14 cellular contexts compared by ENCODE assay signal in genomic region chr12:650983-651382, GRCh38. TPM values are rescaled to one million over a fixed set of nuclear protein-coding genes. Genes with fewer than 3 reads are reported as not detected.
DNase-seq lines count a peak whose midpoint lies in the region; ATAC-seq, FAIRE-seq and TF ChIP-seq lines count a peak whose summit lies in the region.
"Had no signal": no experiment of that assay in that cellular context is flagged by ENCODE, and none has a peak within 500 bp of the region (broad histone marks: within the 10 kb centered on the region; RNA-seq: fewer than 3 reads in every experiment).

No MANE protein-coding gene starts in this region.

- H3K27me3 ChIP-seq in HCT116 (ENCODE audit: insufficient read depth, low read length) (no peaks in the 10 kb centered on the region), GM12878 (replicated peaks in 1 of 2; ENCODE audit: control insufficient read depth in 2 of 2, insufficient read depth in 2 of 2, low read length in 1 of 2) (no peaks in the 10 kb centered on the region), osteoblast (ENCODE audit: insufficient read depth, low read length) (no peaks in the 10 kb centered on the region), GM23248 (replicated peaks; ENCODE audit: insufficient read depth) (no peaks in the 10 kb centered on the region), GM23338 (ENCODE audit: insufficient read depth) (no peaks in the 10 kb centered on the region), gastroesophageal sphincter (no peaks in the 10 kb centered on the region)
- H3K27me3 ChIP-seq: BLaER1 had no signal

- no peaks in the 10 kb centered on the region for H3K36me3 Mint-ChIP-seq in GM23338 (ENCODE audit: low read depth)
- H3K36me3 Mint-ChIP-seq: activated naive CD4-positive, alpha-beta T cell treated with anti-CD3 and anti-CD28 coated beads, Interleukin-2, amount 10 ng/mL, durations not matched to agents 7 days and 5 days had no signal

- H3K9me3 ChIP-seq in HCT116 (ENCODE audit: control insufficient read depth in 1 of 2, insufficient read depth in 1 of 2, low read depth in 1 of 2, low read length in 2 of 2) (no peaks in the 10 kb centered on the region), GM12878 (replicated peaks; ENCODE audit: control insufficient read depth, insufficient read depth, low read length) (no peaks in the 10 kb centered on the region; the same call in 2 of the 3 replicates), osteoblast (ENCODE audit: low read depth, low read length) (no peaks in the 10 kb centered on the region), GM23248 (ENCODE audit: low read depth) (no peaks in the 10 kb centered on the region), gastroesophageal sphincter (no peaks in the 10 kb centered on the region)
- H3K9me3 ChIP-seq: BLaER1 had no signal

- TF ChIP-seq POLR2A in HCT116 (IDR thresholded peaks at IDR 0.05; ENCODE audit: borderline replicate concordance, extremely low read depth, insufficient read depth, insufficient read length) (no peak), GM12878 (IDR thresholded peaks at IDR 0.05; ENCODE audit: low read depth, low read length) (no peak), gastroesophageal sphincter (IDR thresholded peaks at IDR 0.05) (no peak)

- no peaks in the 10 kb centered on the region; the same call in 1 of the 2 replicates for H3K9me2 ChIP-seq in HCT116 (ENCODE audit: insufficient read depth)
- no peaks in the 10 kb centered on the region for H3K9me2 ChIP-seq in GM23248 (ENCODE audit: insufficient read depth)
- H3K9me2 ChIP-seq in GM23338 (ENCODE audit: insufficient read depth): no peaks in the 10 kb centered on the region

- no peak for DNase-seq in GM10266 (ENCODE audit: extremely low spot score)
- DNase-seq in HCT116 (ENCODE audit: low read depth, low spot score): no peak
- no peak for DNase-seq in GM12878 (ENCODE audit: low read depth, low spot score)
- peak; percentile 27 for DNase-seq in osteoblast (ENCODE audit: insufficient read length, low spot score, missing footprints)
- DNase-seq in GM23248: no peak
- no peak for DNase-seq in GM23338 (ENCODE audit: low spot score)
- DNase-seq: activated naive CD4-positive, alpha-beta T cell treated with anti-CD3 and anti-CD28 coated beads, Interleukin-2, amount 10 ng/mL, durations not matched to agents 7 days and 5 days; KBM-7; midbrain; NCI-H187; SW 1271 had no signal

- TF ChIP-seq EP300 in GM12878 (IDR thresholded peaks at IDR 0.05; ENCODE audit: borderline replicate concordance in 1 of 2, control insufficient read depth in 1 of 2, low read depth in 2 of 2, low read length in 2 of 2): no peak
- TF ChIP-seq EP300 in gastroesophageal sphincter (IDR thresholded peaks at IDR 0.05): no peak

- CTCF ChIA-PET in HCT116 (lab: Charles Lee) (no interaction called here), GM12878 (lab: Yijun Ruan, JAX) (interaction anchor here (1.0 to 1.5 kb wide), 3 partner anchors 99 to 162 kb away, joined by 3 to 6 read pairs (median 5); no protein-coding TSS in a partner anchor)

- intact Hi-C loops in HCT116 (cut with micrococcal nuclease) (no loop called here), GM12878 (cut with micrococcal nuclease; ENCODE audit: unreplicated experiment) (no loop called here)

- H2AFZ ChIP-seq in HCT116 (ENCODE audit: low read depth, low read length, poor library complexity, severe bottlenecking): no peak overlapping the region
- no peak overlapping the region for H2AFZ ChIP-seq in GM12878 (ENCODE audit: control insufficient read depth, low read depth, low read length)
- H2AFZ ChIP-seq in osteoblast (ENCODE audit: low read length): no peak overlapping the region
- no peak overlapping the region for H2AFZ ChIP-seq in GM23248
- no peak overlapping the region for H2AFZ ChIP-seq in GM23338

- no peak for ATAC-seq in HCT116
- peak; percentile 64 for ATAC-seq in GM12878
- ATAC-seq in GM23338: no peak
- no peak for ATAC-seq in gastroesophageal sphincter

- in situ Hi-C loops in GM12878 (cut with MboI) (no loop called here), GM23248 (cut with MboI) (no loop called here)

- peaks cover 2% of the 10 kb centered on the region for H3K27me3 Mint-ChIP-seq in GM23338 (ENCODE audit: insufficient read depth, low read depth, poor library complexity)

- peaks cover 0 to 7% of the 10 kb centered on the region in 2 experiments; a peak in 2 of 4 replicates for H3K4me1 ChIP-seq in HCT116 (ENCODE audit: control insufficient read depth in 1 of 2, insufficient read depth in 2 of 2, low read length in 2 of 2)
- peaks cover 30% of the 10 kb centered on the region for H3K4me1 ChIP-seq in GM12878 (ENCODE audit: control insufficient read depth, insufficient read depth, low read length)
- peaks cover 12% of the 10 kb centered on the region for H3K4me1 ChIP-seq in osteoblast (ENCODE audit: insufficient read depth, low read length)
- H3K4me1 ChIP-seq in GM23248 (ENCODE audit: insufficient read depth): peaks cover 14% of the 10 kb centered on the region
- H3K4me1 ChIP-seq in GM23338 (ENCODE audit: insufficient read depth): 0 out of 2 replicates have a peak, but pooled peaks cover 4% of the 10 kb centered on the region
- peaks cover 4 to 21% (median 15%) of the 10 kb centered on the region in 3 donors for H3K4me1 ChIP-seq in gastroesophageal sphincter
- H3K4me1 ChIP-seq: BLaER1 had no signal

- H3K79me2 ChIP-seq in HCT116 (ENCODE audit: insufficient read depth, low read length) (no peaks in the 10 kb centered on the region), GM12878 (ENCODE audit: control insufficient read depth, insufficient read depth, low read length) (no peaks in the 10 kb centered on the region; the same call in 1 of the 2 replicates), osteoblast (ENCODE audit: insufficient read depth, low read length) (no peaks in the 10 kb centered on the region), GM23248 (ENCODE audit: insufficient read depth) (no peaks in the 10 kb centered on the region), GM23338 (replicated peaks; ENCODE audit: insufficient read depth) (no peaks in the 10 kb centered on the region)

- H4K20me1 ChIP-seq in HCT116 (ENCODE audit: insufficient read depth) (no peaks in the 10 kb centered on the region), GM12878 (ENCODE audit: control insufficient read depth, insufficient read depth) (no peaks in the 10 kb centered on the region), osteoblast (ENCODE audit: insufficient read depth, low read length) (no peaks in the 10 kb centered on the region), GM23248 (ENCODE audit: insufficient read depth) (no peaks in the 10 kb centered on the region), GM23338 (replicated peaks; ENCODE audit: insufficient read depth) (no peaks in the 10 kb centered on the region)
- H4K20me1 ChIP-seq: BLaER1 had no signal

- 78% methylated on average over 3 of the region's 3 CpGs for WGBS in GM12878 (ENCODE audit: insufficient coverage, insufficient replicate concordance, low lambda C conversion rate, missing lambda C conversion rate)
- WGBS in GM23248 (ENCODE audit: low coverage in 1 of 2, low lambda C conversion rate in 2 of 2, missing lambda C conversion rate in 2 of 2), 2 experiments: 80 to 82% methylated on average over 3 of the region's 3 CpGs
- 88 to 96% methylated on average over 2 of the region's 3 CpGs for WGBS in gastroesophageal sphincter (ENCODE audit: low coverage in 1 of 2), 2 donors

- 0 out of 3 replicates have a peak, but pooled peaks cover 4% of the 10 kb centered on the region for H3K4me1 Mint-ChIP-seq in GM23338

- RAD21 ChIA-PET in HCT116 (lab: Charles Lee; ENCODE audit: low non-redundant PET in 1 of 2, low total read pairs in 2 of 2, uncharacterized antibody in 2 of 2, unreplicated experiment in 2 of 2): no interaction called here
- RAD21 ChIA-PET in GM12878 (lab: Charles Lee; ENCODE audit: unreplicated experiment): interaction anchor here (1.3 to 2.8 kb wide), 5 partner anchors 23 to 161 kb away, joined by 4 to 9 read pairs (median 5); no protein-coding TSS in a partner anchor

- SMC1A ChIA-PET in GM12878 (lab: Charles Lee; ENCODE audit: uncharacterized antibody, unreplicated experiment): interaction anchor here (1.0 to 4.0 kb wide), 6 partner anchors 12 to 104 kb away, joined by 3 to 17 read pairs (median 7); partner anchors contain the start of gene NINJ2

- H3K27ac ChIP-seq in HCT116 (ENCODE audit: low read depth, low read length): no peak overlapping the region
- no peak overlapping the region for H3K27ac ChIP-seq in GM12878 (ENCODE audit: control insufficient read depth, insufficient read depth)
- H3K27ac ChIP-seq in osteoblast (ENCODE audit: low read depth, low read length): no peak overlapping the region
- H3K27ac ChIP-seq in GM23248: no peak overlapping the region
- H3K27ac ChIP-seq in GM23338 (ENCODE audit: low read depth): no peak overlapping the region
- H3K27ac ChIP-seq in gastroesophageal sphincter: no peak overlapping the region
- H3K27ac ChIP-seq: BLaER1 had no signal

- H3K4me2 ChIP-seq in HCT116 (ENCODE audit: low read length): no peak overlapping the region
- H3K4me2 ChIP-seq in GM12878 (ENCODE audit: control insufficient read depth, insufficient read depth): no peak overlapping the region
- H3K4me2 ChIP-seq in osteoblast (ENCODE audit: insufficient read depth, low read length): no peak overlapping the region
- H3K4me2 ChIP-seq in GM23248 (ENCODE audit: unreplicated experiment): no peak overlapping the region
- no peak overlapping the region for H3K4me2 ChIP-seq in GM23338
- H3K4me2 ChIP-seq: BLaER1 had no signal

- POLR2A ChIA-PET in HCT116 (lab: Charles Lee) (no interaction called here), GM12878 (lab: Charles Lee) (interaction anchor here (1.2 kb wide), 1 partner anchor 10 kb away, joined by 4 read pairs; no protein-coding TSS in a partner anchor)

- H3F3A ChIP-seq in GM23248 (ENCODE audit: insufficient read depth) (peaks cover 12% of the 10 kb centered on the region), GM23338 (replicated peaks; ENCODE audit: low read depth) (no peaks in the 10 kb centered on the region)

- H3K4me3 Mint-ChIP-seq in GM23338: no peak overlapping the region
- H3K4me3 Mint-ChIP-seq: activated naive CD4-positive, alpha-beta T cell treated with anti-CD3 and anti-CD28 coated beads, Interleukin-2, amount 10 ng/mL, durations not matched to agents 7 days and 5 days had no signal

- H3K36me3 ChIP-seq in HCT116 (ENCODE audit: control insufficient read depth in 1 of 2, insufficient read depth in 2 of 2, low read length in 2 of 2): no peaks in the 10 kb centered on the region
- H3K36me3 ChIP-seq in GM12878 (ENCODE audit: control insufficient read depth in 2 of 2, insufficient read depth in 2 of 2, low read length in 1 of 2): peaks cover 0 to 3% of the 10 kb centered on the region in 2 experiments; a peak in 1 of 4 replicates
- no peaks in the 10 kb centered on the region for H3K36me3 ChIP-seq in osteoblast (ENCODE audit: insufficient read depth, low read length)
- H3K36me3 ChIP-seq in GM23248 (ENCODE audit: low read depth): no peaks in the 10 kb centered on the region
- no peaks in the 10 kb centered on the region for H3K36me3 ChIP-seq in GM23338 (ENCODE audit: insufficient read depth)
- no peaks in the 10 kb centered on the region for H3K36me3 ChIP-seq in gastroesophageal sphincter
- H3K36me3 ChIP-seq: BLaER1 had no signal

- no peak overlapping the region for H3K27ac Mint-ChIP-seq in GM23338
- H3K27ac Mint-ChIP-seq: activated naive CD4-positive, alpha-beta T cell treated with anti-CD3 and anti-CD28 coated beads, Interleukin-2, amount 10 ng/mL, durations not matched to agents 7 days and 5 days had no signal

- BruUV-seq in HCT116 (replicated peaks; lab: Mats Ljungman, UMichigan): no TSS peak
- no TSS peak for BruUV-seq in GM12878 (replicated peaks; lab: Mats Ljungman, UMichigan)

- TF ChIP-seq RAD21 in HCT116 (IDR thresholded peaks at IDR 0.05; ENCODE audit: low read depth) (0 out of 2 replicates have a peak, but pooled peaks have one; percentile 15), GM12878 (IDR thresholded peaks at IDR 0.05; ENCODE audit: insufficient read depth, low read depth, low read length) (peak; percentile 57)

- H3K9ac ChIP-seq in HCT116 (ENCODE audit: low read length) (no peak overlapping the region), GM12878 (ENCODE audit: control insufficient read depth, insufficient read depth, low read length) (no peak overlapping the region), GM23248 (no peak overlapping the region)
- H3K9ac ChIP-seq: BLaER1 had no signal

- no peaks in the 10 kb centered on the region for H3K9me3 Mint-ChIP-seq in GM23338
- H3K9me3 Mint-ChIP-seq: activated naive CD4-positive, alpha-beta T cell treated with anti-CD3 and anti-CD28 coated beads, Interleukin-2, amount 10 ng/mL, durations not matched to agents 7 days and 5 days had no signal

- TF ChIP-seq CTCF in GM10266 (IDR thresholded peaks at IDR 0.05; ENCODE audit: control insufficient read depth, insufficient read depth, low read depth, missing control alignments) (peak; percentile 11), HCT116 (IDR thresholded peaks at IDR 0.05 in 2 of 3, conservative IDR thresholded peaks at IDR 0.05 in 1 of 3; ENCODE audit: borderline replicate concordance in 1 of 3, insufficient read depth in 1 of 3, low read depth in 2 of 3, low read length in 2 of 3) (no peak), GM12878 (IDR thresholded peaks at IDR 0.05 in 2 of 3, conservative IDR thresholded peaks at IDR 0.05 in 1 of 3; ENCODE audit: control insufficient read depth in 2 of 3, extremely low read depth in 1 of 3, insufficient read depth in 1 of 3, low read depth in 3 of 3, low read length in 3 of 3) (peak; percentile 27 to 38 (median 31); a peak in 4 of 6 replicates), osteoblast (IDR thresholded peaks at IDR 0.05; ENCODE audit: extremely low read depth, low read depth, low read length) (no peak), GM23338 (conservative IDR thresholded peaks at IDR 0.05; ENCODE audit: low read depth in 2 of 2) (peak in 1 of 2 experiments; percentile 11; a peak in 2 of 4 replicates), gastroesophageal sphincter (IDR thresholded peaks at IDR 0.05) (no peak)

- H3K4me3 ChIP-seq in HCT116 (replicated peaks in 1 of 2; ENCODE audit: low read depth in 1 of 2, low read length in 2 of 2): no peak overlapping the region
- H3K4me3 ChIP-seq in GM12878: no peak overlapping the region
- no peak overlapping the region for H3K4me3 ChIP-seq in osteoblast (ENCODE audit: insufficient read depth, low read length)
- no peak overlapping the region for H3K4me3 ChIP-seq in GM23248
- H3K4me3 ChIP-seq in GM23338: no peak overlapping the region
- no peak overlapping the region for H3K4me3 ChIP-seq in gastroesophageal sphincter
- H3K4me3 ChIP-seq: BLaER1 had no signal

- FAIRE-seq in GM12878 (lab: Jason Lieb, UNC): no peak
- FAIRE-seq: islet of Langerhans had no signal

RNA-seq across cellular contexts. Expression of gene NINJ2, which starts 12.3 kb away (rescaled TPM):
- total RNA-seq in HCT116 (2021; ENCODE audit: unreplicated experiment): not detected
- polyA plus RNA-seq in HCT116 (2012): 0.16 TPM in 1 of 2 replicates, not detected in the other
- 1.5 and 1.8 TPM in 2 replicates for total RNA-seq in GM12878 (2013; cell fraction: nucleolus; rRNA removed)
- 15.6 and 19.1 TPM in 2 replicates for total RNA-seq in GM12878 (2014; rRNA removed)
- total RNA-seq in GM12878 (2014; rRNA removed; fragmentation: Illumina TruSeq; extraction: Trizol): 12.0 and 14.0 TPM in 2 replicates
- 13.5 and 14.8 TPM in 2 replicates for total RNA-seq in GM12878 (2021)
- 11.9 TPM for polyA plus RNA-seq in GM12878 (2011; ENCODE audit: low read depth)
- polyA plus RNA-seq in GM12878 (2011; rRNA removed): 4.8 and 8.9 TPM in 2 replicates
- polyA plus RNA-seq in GM12878 (2011; cell fraction: cytosol; rRNA removed): 18.9 and 23.4 TPM in 2 replicates
- polyA plus RNA-seq in GM12878 (2011; cell fraction: nucleus; rRNA removed): 6.9 and 10.1 TPM in 2 replicates
- 11.3 and 16.1 TPM in 2 replicates for polyA plus RNA-seq in GM12878 (2012)
- polyA plus RNA-seq in GM12878 (2014; fragmentation: Illumina TruSeq; extraction: Trizol): 10.2 and 19.7 TPM in 2 replicates
- polyA plus RNA-seq in GM12878 (2014; fragmentation: Nextera tagmentation; extraction: Ambion mirVana): 10 to 100 TPM; 36.6 to 51.6 TPM
- polyA plus RNA-seq in GM12878 (2014; rRNA removed): 18.5 and 22.9 TPM in 2 replicates
- polyA plus RNA-seq in GM12878 (2016; fragmentation: Nextera tagmentation; extraction: Ambion mirVana): 10 to 100 TPM; 22.9 to 24.2 TPM
- polyA minus RNA-seq in GM12878 (2011; rRNA and poly(A)+ RNA removed): 13.2 and 19.5 TPM in 2 replicates
- polyA minus RNA-seq in GM12878 (2011; cell fraction: cytosol; rRNA and poly(A)+ RNA removed): 5.4 TPM in 1 of 2 replicates, not detected in the other
- 1.1 and 1.6 TPM in 2 replicates for polyA minus RNA-seq in GM12878 (2011; cell fraction: nucleus; rRNA and poly(A)+ RNA removed)
- total RNA-seq in osteoblast: 2.9 and 5.8 TPM in 2 replicates
- 5.2 and 5.9 TPM in 2 replicates for total RNA-seq in GM23248 (2014; rRNA removed; shearing (Covaris generic))
- polyA plus RNA-seq in GM23248 (2016; fragmentation: Nextera tagmentation; extraction: Ambion mirVana): 4.9 and 6.4 TPM in 2 replicates
- 0.94 and 2.1 TPM in 2 replicates for total RNA-seq in GM23338 (2014; rRNA removed; shearing (Covaris generic))
- 1.2 and 2.6 TPM in 2 replicates for polyA plus RNA-seq in GM23338 (2016; fragmentation: Nextera tagmentation; extraction: Ambion mirVana)
- 1 to 10 TPM in 3 of 4 donors, under 1 TPM in 1; 0.78 to 9.0 (median 5.2) TPM for total RNA-seq in gastroesophageal sphincter

Comparison
In these comparisons a context has a peak if more than half of its experiments do, and no peak if none do; other contexts are left out.
1. CTCF ChIP-seq: peak in GM10266 (single experiment) and GM12878 (3 of 3); none in HCT116 (0 of 3), osteoblast (single experiment) and gastroesophageal sphincter (0 of 4).